In genomic region chr21:35138665-35139381, GRCh38 we compare ENCODE assay signal across 9 cellular contexts.
DNase-seq lines count a peak whose midpoint lies in the region; ATAC-seq and TF ChIP-seq lines count a peak whose summit lies in the region.
"Had no signal": no experiment of that assay in that cellular context is flagged by ENCODE, and none has a peak within 500 bp of the region (broad histone marks: within the 10 kb centered on the region; RNA-seq: fewer than 3 reads in every experiment).

No MANE protein-coding gene starts in this region.

- H3K4me1 Mint-ChIP-seq in naive B cell: peaks cover 9 to 18% (median 14%) of the 10 kb centered on the region in 3 donors
- H3K4me1 Mint-ChIP-seq in mesothelial cell of epicardium: peaks cover 21% of the 10 kb centered on the region

- H3K27me3 Mint-ChIP-seq in naive B cell (peaks cover 0 to 8% (median 0%) of the 10 kb centered on the region in 3 donors), mesothelial cell of epicardium (ENCODE audit: low read depth) (no peaks in the 10 kb centered on the region)

- no peak overlapping the region for H3K27ac Mint-ChIP-seq in naive B cell
- H3K27ac Mint-ChIP-seq in mesothelial cell of epicardium: no peak overlapping the region

- TF ChIP-seq CTCF in AG10803 (conservative IDR thresholded peaks at IDR 0.05; ENCODE audit: low read length) (no peak), mesothelial cell of epicardium (IDR thresholded peaks at IDR 0.05; ENCODE audit: unreplicated experiment) (no peak)

- DNase-seq in AG10803 (ENCODE audit: low read depth) (peak; percentile 37), NCI-H1436 treated with DMSO at 0.1 percent for 48 hours (lab: John Stamatoyannopoulos, UW) (peak; percentile 12), naive B cell (peak; percentile 25), mesothelial cell of epicardium (ENCODE audit: low spot score in 2 of 2, unreplicated experiment in 2 of 2) (no peak), AG08395 (ENCODE audit: low spot score) (no peak)
- peak; percentile 73 to 79 for DNase-seq in activated T-cell treated with anti-CD3 and anti-CD28 coated beads, Interleukin-2, amount 50 U/mL, for 48 hours

- H3K36me3 Mint-ChIP-seq in naive B cell (no peaks in the 10 kb centered on the region), mesothelial cell of epicardium (no peaks in the 10 kb centered on the region)

- ATAC-seq in naive B cell (ENCODE audit: low read depth in 2 of 2): peak; percentile 67 to 81
- ATAC-seq in HG03095 (IDR thresholded peaks at IDR 0.05; ENCODE audit: unreplicated experiment): no peak
- no peak for ATAC-seq in GM18909 (IDR thresholded peaks at IDR 0.05; ENCODE audit: poor library complexity, unreplicated experiment)

- peak overlapping the region in 6 of 8 donors; percentile 9 to 74 (median 48) for H3K4me3 Mint-ChIP-seq in naive B cell
- no peak overlapping the region for H3K4me3 Mint-ChIP-seq in mesothelial cell of epicardium

- H3K4me3 ChIP-seq in AG10803 (ENCODE audit: low read length): no peak overlapping the region
- H3K4me3 ChIP-seq: cardiac muscle cell had no signal

- H3K9me3 Mint-ChIP-seq in naive B cell (no peaks in the 10 kb centered on the region), mesothelial cell of epicardium (no peaks in the 10 kb centered on the region)

Comparison
In these comparisons a context has a peak if more than half of its experiments do, and no peak if none do; other contexts are left out.
1. DNase-seq: peak in AG10803 (single experiment), NCI-H1436 treated with DMSO at 0.1 percent for 48 hours (single experiment), activated T-cell treated with anti-CD3 and anti-CD28 coated beads, Interleukin-2, amount 50 U/mL, for 48 hours (2 of 2) and naive B cell (single experiment); none in mesothelial cell of epicardium (0 of 2) and AG08395 (single experiment).
2. ATAC-seq: peak in naive B cell (2 of 2); none in HG03095 (single experiment) and GM18909 (single experiment).